In genomic region chr6:23650676-23651075, GRCh38 we compare ENCODE assay signal across 20 cellular contexts.
A peak's percentile ranks its signal among the peaks of the same experiment; 100 is the strongest.
DNase-seq lines count a peak whose midpoint lies in the region; ATAC-seq, FAIRE-seq and TF ChIP-seq lines count a peak whose summit lies in the region.
"Had no signal": no experiment of that assay in that cellular context is flagged by ENCODE, and none has a peak within 500 bp of the region (broad histone marks: within the 10 kb centered on the region; RNA-seq: fewer than 3 reads in every experiment).

No MANE protein-coding gene starts in this region.

- no peaks in the 10 kb centered on the region for H3K4me1 ChIP-seq in heart right ventricle
- H3K4me1 ChIP-seq: HAP-1, tibial artery had no signal

- no peaks in the 10 kb centered on the region for H3K36me3 ChIP-seq in heart right ventricle
- H3K36me3 ChIP-seq: HAP-1, neutrophil, tibial artery had no signal

- no peak for FAIRE-seq in HTR-8/SVneo (lab: Jason Lieb, UNC)

- no peaks in the 10 kb centered on the region for H3K27me3 ChIP-seq in heart right ventricle
- H3K27me3 ChIP-seq in layer of hippocampus (ENCODE audit: control insufficient read depth, insufficient read depth, low read length), result no peaks in the 10 kb centered on the region
- H3K27me3 ChIP-seq: neutrophil, tibial artery had no signal

- no peaks in the 10 kb centered on the region for H3K9me3 ChIP-seq in heart right ventricle
- H3K9me3 ChIP-seq: HAP-1, neutrophil, tibial artery had no signal

- ATAC-seq in left ventricle myocardium superior (peak; percentile 17), heart right ventricle (no peak), GM18868 (IDR thresholded peaks at IDR 0.05; ENCODE audit: unreplicated experiment) (no peak)

- 63 to 65% methylated on average over 5 of the region's 5 CpGs for WGBS in heart right ventricle, 2 donors

- no peak for DNase-seq in left ventricle myocardium superior
- DNase-seq in heart right ventricle, result no peak
- DNase-seq in posterior cingulate gyrus, result peak in 7 of 10 donors; percentile 20 to 92 (median 61)
- no peak for DNase-seq in HTR-8/SVneo (ENCODE audit: insufficient read length, low spot score)
- DNase-seq in NCI-H1105 (lab: John Stamatoyannopoulos, UW), result no peak
- no peak for DNase-seq in hepatic stellate cell (ENCODE audit: low spot score)
- DNase-seq: activated CD4-positive, alpha-beta T cell treated with anti-CD3 and anti-CD28 coated beads for 48 hours; activated naive CD8-positive, alpha-beta T cell treated with anti-CD3 and anti-CD28 coated beads, Interleukin-2, amount 10 ng/mL, durations not matched to agents 7 days and 5 days; cerebellar nuclear complex; Karpas-422; NCI-H187 treated with DMSO at 0.1 percent for 48 hours; NCI-H82; stimulated activated CD4-positive, alpha-beta T cell treated with anti-CD3 and anti-CD28 coated beads, Interleukin-15, amount 100 ng/mL, for 24 hours; T1000; tibial artery had no signal

- no peak overlapping the region for H3K4me3 ChIP-seq in heart right ventricle
- H3K4me3 ChIP-seq: HAP-1, tibial artery had no signal

- H3K27ac ChIP-seq in heart right ventricle (no peak overlapping the region), layer of hippocampus (ENCODE audit: low read depth, low read length) (peak overlapping the region; percentile 52)
- H3K27ac ChIP-seq: HL-60, neutrophil, tibial artery had no signal

- TF ChIP-seq CTCF in heart right ventricle (IDR thresholded peaks at IDR 0.05), result no peak

- intact Hi-C loops in left ventricle myocardium superior (cut with micrococcal nuclease) (no loop called here), heart right ventricle (cut with DNase I) (no loop called here), posterior cingulate gyrus (cut with DNase I) (loop anchor here (10.0 kb wide), 2 partner anchors 106 to 206 kb away; no protein-coding TSS in a partner anchor)

Comparison
In these comparisons a context has a peak if more than half of its experiments do, and no peak if none do; other contexts are left out.
1. DNase-seq: peak in posterior cingulate gyrus (7 of 10); none in left ventricle myocardium superior (single experiment), heart right ventricle (0 of 2), HTR-8/SVneo (single experiment), NCI-H1105 (single experiment) and hepatic stellate cell (single experiment).